ENCODE assay signal across 8 cellular contexts in genomic region chr10:5692476-5693358, GRCh38. TPM values are rescaled to one million over a fixed set of nuclear protein-coding genes. Genes with fewer than 3 reads are reported as not detected.
A peak's percentile ranks its signal among the peaks of the same experiment; 100 is the strongest.
DNase-seq lines count a peak whose midpoint lies in the region; ATAC-seq and TF ChIP-seq lines count a peak whose summit lies in the region.

No MANE protein-coding gene starts in this region.

- CTCF ChIA-PET in CD4-positive, alpha-beta T cell (lab: Charles Lee), result interaction anchor here (0.9 to 2.1 kb wide), 5 partner anchors 12 to 117 kb away, joined by 3 to 7 read pairs (median 4); no protein-coding TSS in a partner anchor

- ATAC-seq in CD4-positive, alpha-beta T cell (ENCODE audit: poor library complexity), result peak; percentile 90
- ATAC-seq in GM21381 (IDR thresholded peaks at IDR 0.05; ENCODE audit: unreplicated experiment), result peak; percentile 76
- ATAC-seq in naive thymus-derived CD8-positive, alpha-beta T cell, result peak; percentile 93
- peak; percentile 93 for ATAC-seq in stimulated activated effector memory CD8-positive, alpha-beta T cell treated with anti-CD3 and anti-CD28 coated beads, Interleukin-12 subunit alpha, Interleukin-12 subunit beta, amount 100 ng/mL, for 72 hours

- peaks cover 9% of the 10 kb centered on the region for H3K36me3 Mint-ChIP-seq in CD4-positive, alpha-beta T cell (ENCODE audit: low read depth)
- H3K36me3 Mint-ChIP-seq in naive thymus-derived CD8-positive, alpha-beta T cell, result peaks cover 0 to 11% (median 0%) of the 10 kb centered on the region in 3 donors
- peaks cover 13% of the 10 kb centered on the region for H3K36me3 Mint-ChIP-seq in stimulated activated effector memory CD8-positive, alpha-beta T cell treated with anti-CD3 and anti-CD28 coated beads, Interleukin-12 subunit alpha, Interleukin-12 subunit beta, amount 100 ng/mL, for 72 hours

- H3K4me1 Mint-ChIP-seq in CD4-positive, alpha-beta T cell (ENCODE audit: low read depth), result peaks cover 85% of the 10 kb centered on the region
- H3K4me1 Mint-ChIP-seq in naive thymus-derived CD8-positive, alpha-beta T cell, result peaks cover 27 to 87% (median 67%) of the 10 kb centered on the region in 4 donors
- peaks cover 47% of the 10 kb centered on the region for H3K4me1 Mint-ChIP-seq in stimulated activated effector memory CD8-positive, alpha-beta T cell treated with anti-CD3 and anti-CD28 coated beads, Interleukin-12 subunit alpha, Interleukin-12 subunit beta, amount 100 ng/mL, for 72 hours

- peak; percentile 27 to 78 (median 48) for DNase-seq in CD4-positive, alpha-beta T cell
- DNase-seq in HuH-7 (ENCODE audit: low spot score) (peak; percentile 61), activated T-cell treated with anti-CD3 and anti-CD28 coated beads for 48 hours (ENCODE audit: low read depth) (peak; percentile 68), esophagus muscularis mucosa (ENCODE audit: extremely low spot score) (no peak), 8988T (no peak)
- peak; percentile 47 to 75 (median 66) for DNase-seq in naive thymus-derived CD8-positive, alpha-beta T cell
- peak; percentile 55 to 78 for DNase-seq in stimulated activated effector memory CD8-positive, alpha-beta T cell treated with anti-CD3 and anti-CD28 coated beads, Interleukin-12 subunit alpha, Interleukin-12 subunit beta, amount 100 ng/mL, for 72 hours (ENCODE audit: low spot score in 2 of 2)

- TF ChIP-seq EP300 in esophagus muscularis mucosa (IDR thresholded peaks at IDR 0.05), result no peak

- no peak for TF ChIP-seq POLR2A in esophagus muscularis mucosa (IDR thresholded peaks at IDR 0.05; ENCODE audit: low read depth)

- intact Hi-C loops in CD4-positive, alpha-beta T cell (cut with DNase I, micrococcal nuclease), result no loop called here
- intact Hi-C loops in esophagus muscularis mucosa (cut with DNase I), result no loop called here

- H3K4me1 ChIP-seq in esophagus muscularis mucosa, result peaks cover 10 to 39% (median 30%) of the 10 kb centered on the region in 4 donors

- H3K9me3 Mint-ChIP-seq in CD4-positive, alpha-beta T cell, result no peaks in the 10 kb centered on the region
- H3K9me3 Mint-ChIP-seq in naive thymus-derived CD8-positive, alpha-beta T cell, result no peaks in the 10 kb centered on the region
- no peaks in the 10 kb centered on the region for H3K9me3 Mint-ChIP-seq in stimulated activated effector memory CD8-positive, alpha-beta T cell treated with anti-CD3 and anti-CD28 coated beads, Interleukin-12 subunit alpha, Interleukin-12 subunit beta, amount 100 ng/mL, for 72 hours

- peak overlapping the region; percentile 85 for H3K4me3 Mint-ChIP-seq in CD4-positive, alpha-beta T cell
- peak overlapping the region; percentile 71 to 88 (median 82) for H3K4me3 Mint-ChIP-seq in naive thymus-derived CD8-positive, alpha-beta T cell
- peak overlapping the region; percentile 75 for H3K4me3 Mint-ChIP-seq in stimulated activated effector memory CD8-positive, alpha-beta T cell treated with anti-CD3 and anti-CD28 coated beads, Interleukin-12 subunit alpha, Interleukin-12 subunit beta, amount 100 ng/mL, for 72 hours

- H3K27ac Mint-ChIP-seq in CD4-positive, alpha-beta T cell, result peak overlapping the region; percentile 66
- peak overlapping the region; percentile 71 to 91 (median 86) for H3K27ac Mint-ChIP-seq in naive thymus-derived CD8-positive, alpha-beta T cell
- H3K27ac Mint-ChIP-seq in stimulated activated effector memory CD8-positive, alpha-beta T cell treated with anti-CD3 and anti-CD28 coated beads, Interleukin-12 subunit alpha, Interleukin-12 subunit beta, amount 100 ng/mL, for 72 hours, result peak overlapping the region; percentile 81

- H3K9me3 ChIP-seq in CD4-positive, alpha-beta T cell (ENCODE audit: control insufficient read depth, low read length), result no peaks in the 10 kb centered on the region
- H3K9me3 ChIP-seq in esophagus muscularis mucosa, result no peaks in the 10 kb centered on the region

- H3K27me3 ChIP-seq in CD4-positive, alpha-beta T cell (ENCODE audit: control insufficient read depth, insufficient read depth, low read length), result no peaks in the 10 kb centered on the region
- no peaks in the 10 kb centered on the region for H3K27me3 ChIP-seq in esophagus muscularis mucosa

- TF ChIP-seq CTCF in CD4-positive, alpha-beta T cell (IDR thresholded peaks at IDR 0.05), result no peak
- TF ChIP-seq CTCF in esophagus muscularis mucosa (IDR thresholded peaks at IDR 0.05), result no peak

- POLR2A ChIA-PET in CD4-positive, alpha-beta T cell (lab: Charles Lee), result interaction anchor here (0.6 to 1.7 kb wide), 6 partner anchors 9 to 121 kb away, joined by 3 to 8 read pairs (median 3); partner anchors contain the start of genes GDI2 and TASOR2
- POLR2A ChIA-PET in naive thymus-derived CD8-positive, alpha-beta T cell (lab: Charles Lee), result interaction anchor here (0.6 to 1.6 kb wide), 5 partner anchors 9 to 104 kb away, joined by 3 to 6 read pairs (median 5); no protein-coding TSS in a partner anchor

- WGBS in esophagus muscularis mucosa, result 24% methylated on average over 22 of the region's 48 CpGs

- no peaks in the 10 kb centered on the region for H3K27me3 Mint-ChIP-seq in CD4-positive, alpha-beta T cell
- no peaks in the 10 kb centered on the region for H3K27me3 Mint-ChIP-seq in naive thymus-derived CD8-positive, alpha-beta T cell

- no peaks in the 10 kb centered on the region for H3K36me3 ChIP-seq in esophagus muscularis mucosa

- H3K27ac ChIP-seq in CD4-positive, alpha-beta T cell (ENCODE audit: low read depth, low read length), result no peak overlapping the region
- peak overlapping the region in 3 of 4 donors; percentile 4 to 44 (median 36) for H3K27ac ChIP-seq in esophagus muscularis mucosa (replicated peaks in 1 of 4)

- peak overlapping the region; percentile 48 to 59 (median 54) for H3K4me3 ChIP-seq in esophagus muscularis mucosa

RNA-seq across cellular contexts. Expression of gene TASOR2, which starts 8.1 kb away (rescaled TPM):
- 10 to 100 TPM; 50.0 to 51.0 TPM for total RNA-seq in CD4-positive, alpha-beta T cell
- total RNA-seq in esophagus muscularis mucosa, result 10 to 100 TPM; 56.9 to 66.3 (median 63.9) TPM
- total RNA-seq in naive thymus-derived CD8-positive, alpha-beta T cell, result 10 to 100 TPM; 70.4 to 81.6 TPM
- 10 to 100 TPM; 14.1 to 17.3 (median 14.9) TPM for polyA plus RNA-seq in naive thymus-derived CD8-positive, alpha-beta T cell

RNA-seq across cellular contexts. Expression of gene ASB13, which starts 26.3 kb away (rescaled TPM):
- total RNA-seq in CD4-positive, alpha-beta T cell, result 1 to 10 TPM; 1.9 to 2.9 TPM
- 10 to 100 TPM; 15.4 to 24.0 (median 17.4) TPM for total RNA-seq in esophagus muscularis mucosa
- 10 to 100 TPM; 11.5 to 18.5 TPM for total RNA-seq in naive thymus-derived CD8-positive, alpha-beta T cell
- polyA plus RNA-seq in naive thymus-derived CD8-positive, alpha-beta T cell, result 10 to 100 TPM; 12.5 to 23.9 (median 23.1) TPM

Comparison
In these comparisons a context has a peak if more than half of its experiments do, and no peak if none do; other contexts are left out.
1. DNase-seq: peak in CD4-positive, alpha-beta T cell (10 of 10), HuH-7 (single experiment), activated T-cell treated with anti-CD3 and anti-CD28 coated beads for 48 hours (single experiment), naive thymus-derived CD8-positive, alpha-beta T cell (10 of 10) and stimulated activated effector memory CD8-positive, alpha-beta T cell treated with anti-CD3 and anti-CD28 coated beads, Interleukin-12 subunit alpha, Interleukin-12 subunit beta, amount 100 ng/mL, for 72 hours (2 of 2); none in esophagus muscularis mucosa (single experiment) and 8988T (single experiment).
2. Peak in every context shown above with its lines, with median percentiles within 50 percentile points of each other: ATAC-seq, H3K27ac Mint-ChIP-seq and H3K4me3 Mint-ChIP-seq.